Comparison of ENCODE assay signal across 10 cellular contexts in genomic region chr2:160379399-160379798, GRCh38.
DNase-seq lines count a peak whose midpoint lies in the region; ATAC-seq, FAIRE-seq and TF ChIP-seq lines count a peak whose summit lies in the region.
"Had no signal": no experiment of that assay in that cellular context is flagged by ENCODE, and none has a peak within 500 bp of the region (broad histone marks: within the 10 kb centered on the region; RNA-seq: fewer than 3 reads in every experiment).

No MANE protein-coding gene starts in this region.

- TF ChIP-seq CTCF in HL-60 (IDR thresholded peaks at IDR 0.05; ENCODE audit: insufficient read depth, low read length) = no peak
- TF ChIP-seq CTCF in astrocyte of the cerebellum (IDR thresholded peaks at IDR 0.05; ENCODE audit: low read depth, low read length, missing control alignments) = no peak
- TF ChIP-seq CTCF in thoracic aorta (IDR thresholded peaks at IDR 0.05) = no peak

- no peaks in the 10 kb centered on the region for H3K27me3 Mint-ChIP-seq in immature natural killer cell (ENCODE audit: low read depth in 3 of 3)
- H3K27me3 Mint-ChIP-seq: stimulated activated memory B cell treated with anti-CD40 and anti-IgM and Interleukin-4, amounts not matched to agents 10 μg/mL and 1 μg/mL and 100 μg/mL, for 72 hours had no signal

- no peak for TF ChIP-seq POLR2A in GM12891 (IDR thresholded peaks at IDR 0.05; ENCODE audit: low read depth, low read length)

- FAIRE-seq in GM12891 (lab: Jason Lieb, UNC) = no peak
- FAIRE-seq: H54 had no signal

- peak in 1 of 2 experiments; percentile 49 for DNase-seq in HL-60 (ENCODE audit: low read depth in 1 of 2, low spot score in 1 of 2)
- peak; percentile 89 for DNase-seq in astrocyte of the cerebellum (ENCODE audit: low read depth)
- DNase-seq in immature natural killer cell = no peak
- DNase-seq in thoracic aorta (ENCODE audit: low spot score) = no peak
- DNase-seq in activated CD4-positive, alpha-beta T cell treated with anti-CD3 and anti-CD28 coated beads, Interleukin-2, amount 50 U/mL, for 4 hours = no peak
- DNase-seq in posterior vena cava (ENCODE audit: low spot score) = no peak
- DNase-seq in GM12891 (ENCODE audit: insufficient read length, low spot score) = no peak

- no peak for ATAC-seq in thoracic aorta (ENCODE audit: insufficient number of reproducible peaks, low FRiP score, low read depth)
- ATAC-seq: stimulated activated memory B cell treated with anti-CD40 and anti-IgM and Interleukin-4, amounts not matched to agents 10 μg/mL and 1 μg/mL and 100 μg/mL, for 72 hours had no signal

- H3K4me3 Mint-ChIP-seq in immature natural killer cell = peak overlapping the region; percentile 5 to 55 (median 47)
- H3K4me3 Mint-ChIP-seq: neural crest cell; stimulated activated memory B cell treated with anti-CD40 and anti-IgM and Interleukin-4, amounts not matched to agents 10 μg/mL and 1 μg/mL and 100 μg/mL, for 72 hours had no signal

- intact Hi-C loops in posterior vena cava (cut with DNase I) = no loop called here

- H3K27ac Mint-ChIP-seq in immature natural killer cell = peak overlapping the region; percentile 29 to 69 (median 56)

- peaks cover 92 to 100% of the 10 kb centered on the region in 2 donors for H3K4me1 Mint-ChIP-seq in immature natural killer cell

- in situ Hi-C loops in astrocyte of the cerebellum (cut with HindIII; ENCODE audit: low sequenced_read_pairs) = no loop called here

- H3K36me3 ChIP-seq in thoracic aorta = no peaks in the 10 kb centered on the region

- H3K27ac ChIP-seq in HL-60 (replicated peaks) (peak overlapping the region; percentile 68), thoracic aorta (peak overlapping the region; percentile 8 to 51)

- no peaks in the 10 kb centered on the region for H3K36me3 Mint-ChIP-seq in immature natural killer cell
- H3K36me3 Mint-ChIP-seq: stimulated activated memory B cell treated with anti-CD40 and anti-IgM and Interleukin-4, amounts not matched to agents 10 μg/mL and 1 μg/mL and 100 μg/mL, for 72 hours had no signal

- H3K4me3 ChIP-seq in HL-60 (replicated peaks; ENCODE audit: insufficient read depth, low read length) (no peak overlapping the region), astrocyte of the cerebellum (ENCODE audit: low read depth, low read length) (no peak overlapping the region), thoracic aorta (peak overlapping the region; percentile 37)

- peaks cover 78 to 84% of the 10 kb centered on the region in 2 donors for H3K4me1 ChIP-seq in thoracic aorta (ENCODE audit: control insufficient read depth in 1 of 2, low read depth in 2 of 2)

- H3K27me3 ChIP-seq in HL-60 (ENCODE audit: insufficient read depth, poor library complexity, severe bottlenecking) (no peaks in the 10 kb centered on the region), thoracic aorta (replicated peaks; ENCODE audit: insufficient read depth) (no peaks in the 10 kb centered on the region)

- H3K9me3 Mint-ChIP-seq in immature natural killer cell = no peaks in the 10 kb centered on the region
- H3K9me3 Mint-ChIP-seq: neural crest cell; stimulated activated memory B cell treated with anti-CD40 and anti-IgM and Interleukin-4, amounts not matched to agents 10 μg/mL and 1 μg/mL and 100 μg/mL, for 72 hours had no signal

- H3K9me3 ChIP-seq in thoracic aorta = no peaks in the 10 kb centered on the region

TF ChIP-seq in GM12891, 5 proteins besides CTCF, POLR2A, EP300 and RAD21:
- TF ChIP-seq TAF1 (IDR thresholded peaks at IDR 0.05; ENCODE audit: low read depth, low read length) (no peak), POLR2AphosphoS5 (IDR thresholded peaks at IDR 0.05; ENCODE audit: low read depth, low read length) (no peak), POU2F2 (IDR thresholded peaks at IDR 0.05; ENCODE audit: low read depth, low read length) (no peak), PAX5 (IDR thresholded peaks at IDR 0.05; ENCODE audit: insufficient read depth, low read length, severe bottlenecking) (no peak), SPI1 (IDR thresholded peaks at IDR 0.05; ENCODE audit: low read depth, low read length) (no peak)
